ENCODE assay signal across 1 cellular context in the genomic region with DNA sequence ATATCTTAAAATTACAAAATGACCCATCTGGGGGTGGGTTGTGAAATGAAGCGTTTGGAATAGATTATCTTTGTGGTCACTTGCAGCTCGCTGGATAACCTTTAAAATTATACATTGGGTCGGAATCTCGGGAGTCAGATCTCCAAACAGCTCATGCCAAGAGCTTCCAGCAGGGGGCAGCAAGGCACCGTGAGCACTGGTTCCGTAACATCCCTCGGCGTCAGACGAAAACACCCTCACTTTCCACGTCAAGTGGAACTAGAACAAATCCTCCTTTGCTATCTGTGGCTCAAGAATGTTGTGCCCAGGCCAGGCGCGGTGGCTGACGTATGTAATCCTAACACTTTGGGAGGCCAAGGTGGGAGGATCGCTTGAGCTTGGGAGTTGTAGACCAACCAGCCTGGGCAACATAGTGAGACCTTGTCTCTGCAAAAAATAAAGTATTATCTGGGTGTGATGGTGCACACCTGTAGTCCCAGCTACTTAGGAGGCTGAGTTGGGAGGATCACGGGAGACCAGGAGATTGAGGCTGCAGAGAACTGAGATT.
A peak's percentile ranks its signal among the peaks of the same experiment; 100 is the strongest.
TF ChIP-seq lines count a peak whose summit lies in the region.

No MANE protein-coding gene starts in this region.

TF ChIP-seq in H1, 55 proteins besides CTCF, POLR2A, EP300 and RAD21 (continued from another document):
- TF ChIP-seq TCF12 (IDR thresholded peaks at IDR 0.05; ENCODE audit: low read depth, low read length) (no peak), ATF3 (IDR thresholded peaks at IDR 0.05; ENCODE audit: insufficient read depth, low read depth, low read length) (no peak), SRF (IDR thresholded peaks at IDR 0.05; ENCODE audit: low read depth, low read length) (no peak), CTBP2 (IDR thresholded peaks at IDR 0.05; ENCODE audit: borderline replicate concordance, insufficient read depth, insufficient read length, low read length) (no peak), TAF1 (IDR thresholded peaks at IDR 0.05; ENCODE audit: low read depth, low read length) (no peak), TAF7 (optimal IDR thresholded peaks at IDR 0.05; ENCODE audit: borderline replicate concordance, low read depth, low read length) (no peak), KDM4A (IDR thresholded peaks at IDR 0.05; ENCODE audit: low read depth, low read length, severe bottlenecking) (no peak), POLR2AphosphoS5 (IDR thresholded peaks at IDR 0.05; ENCODE audit: low read depth, low read length) (0 out of 2 replicates have a peak, but pooled peaks have one; percentile 37)
